25 cellular contexts compared by ENCODE assay signal in genomic region chr12:124877423-124877822, GRCh38. TPM values are rescaled to one million over a fixed set of nuclear protein-coding genes. Genes with fewer than 3 reads are reported as not detected.
DNase-seq lines count a peak whose midpoint lies in the region; ATAC-seq, FAIRE-seq and TF ChIP-seq lines count a peak whose summit lies in the region.
"Had no signal": no experiment of that assay in that cellular context is flagged by ENCODE, and none has a peak within 500 bp of the region (broad histone marks: within the 10 kb centered on the region; RNA-seq: fewer than 3 reads in every experiment).

No MANE protein-coding gene starts in this region.

- no peaks in the 10 kb centered on the region for H3K79me2 ChIP-seq in GM23338 (replicated peaks; ENCODE audit: insufficient read depth)
- no peaks in the 10 kb centered on the region for H3K79me2 ChIP-seq in OCI-LY3 (ENCODE audit: low read length)
- no peaks in the 10 kb centered on the region for H3K79me2 ChIP-seq in K562 (ENCODE audit: control insufficient read depth, insufficient read depth, low read length)
- H3K79me2 ChIP-seq in neural progenitor cell (ENCODE audit: low read depth), result no peaks in the 10 kb centered on the region

- 63% methylated on average over 3 of the region's 3 CpGs for WGBS in K562 (ENCODE audit: insufficient coverage, low coverage, missing lambda C conversion rate)
- WGBS in spleen, 5 donors, result 76 to 95% (median 79%) methylated on average over 3 of the region's 3 CpGs

- H3K9me2 ChIP-seq in GM23338 (ENCODE audit: insufficient read depth), result no peaks in the 10 kb centered on the region

- BruUV-seq in K562 (replicated peaks; lab: Mats Ljungman, UMichigan), result no TSS peak

- no peak overlapping the region for H3K9ac ChIP-seq in OCI-LY3 (ENCODE audit: low read length)
- no peak overlapping the region for H3K9ac ChIP-seq in K562 (ENCODE audit: insufficient read depth in 1 of 2, low read depth in 2 of 2, low read length in 2 of 2)
- no peak overlapping the region for H3K9ac ChIP-seq in neural progenitor cell
- H3K9ac ChIP-seq: BLaER1 treated with 17β-estradiol and CSF1 and Interleukin-3, amounts not matched to agents 10 nM and 100 nM; KMS-11 had no signal

- H3K27me3 ChIP-seq in GM23338 (ENCODE audit: insufficient read depth) (no peaks in the 10 kb centered on the region), OCI-LY3 (ENCODE audit: low read depth, low read length) (no peaks in the 10 kb centered on the region), K562 (ENCODE audit: control insufficient read depth in 2 of 2, insufficient read depth in 2 of 2, low read length in 2 of 2) (no peaks in the 10 kb centered on the region), neural progenitor cell (no peaks in the 10 kb centered on the region), spleen (replicated peaks in 1 of 7) (no peaks in the 10 kb centered on the region)
- H3K27me3 ChIP-seq: BLaER1 treated with 17β-estradiol and CSF1 and Interleukin-3, amounts not matched to agents 10 nM and 100 nM had no signal

- DNase-seq in GM23338 (ENCODE audit: low spot score) (no peak), K562 (ENCODE audit: extremely low read depth in 1 of 4, low spot score in 3 of 4) (peak in 1 of 4 experiments; percentile 15), neural progenitor cell (ENCODE audit: low spot score) (no peak), GDM1 (lab: John Stamatoyannopoulos, UW) (no peak), NCI-H146 (lab: John Stamatoyannopoulos, UW) (no peak), spleen (no peak)
- DNase-seq: 8988T; Calu3; CD8-positive, alpha-beta T cell; DMS53; DND-41; EL; HFFc6 had no signal

- H3K36me3 ChIP-seq in GM23338 (ENCODE audit: insufficient read depth) (no peaks in the 10 kb centered on the region), OCI-LY3 (replicated peaks; ENCODE audit: low read depth, low read length) (no peaks in the 10 kb centered on the region), K562 (ENCODE audit: control insufficient read depth, insufficient read depth, low read length) (no peaks in the 10 kb centered on the region), neural progenitor cell (no peaks in the 10 kb centered on the region), spleen (no peaks in the 10 kb centered on the region)
- H3K36me3 ChIP-seq: BLaER1 treated with 17β-estradiol and CSF1 and Interleukin-3, amounts not matched to agents 10 nM and 100 nM had no signal

- H3K4me2 ChIP-seq in GM23338, result no peak overlapping the region
- H3K4me2 ChIP-seq in OCI-LY3 (ENCODE audit: low read length), result no peak overlapping the region
- H3K4me2 ChIP-seq in K562 (ENCODE audit: insufficient read depth, low read length), result no peak overlapping the region
- H3K4me2 ChIP-seq in neural progenitor cell, result no peak overlapping the region
- H3K4me2 ChIP-seq: KMS-11 had no signal

- FAIRE-seq in K562 (lab: Jason Lieb, UNC), result no peak
- FAIRE-seq: GM12892, GM18507, H54, HTR-8/SVneo had no signal

- intact Hi-C loops in K562 (cut with micrococcal nuclease), result no loop called here
- intact Hi-C loops in spleen (cut with DNase I; ENCODE audit: low total_unique reads), result no loop called here

- TF ChIP-seq POLR2A in K562 (conservative IDR thresholded peaks at IDR 0.05) (no peak), spleen (IDR thresholded peaks at IDR 0.05) (no peak)

- peaks cover 7% of the 10 kb centered on the region; the same call in 1 of the 2 replicates for H3K4me1 ChIP-seq in GM23338 (ENCODE audit: insufficient read depth)
- H3K4me1 ChIP-seq in OCI-LY3 (ENCODE audit: low read length), result peaks cover 14% of the 10 kb centered on the region
- peaks cover 22 to 28% of the 10 kb centered on the region in 2 experiments; a peak in 4 of 5 replicates for H3K4me1 ChIP-seq in K562 (replicated peaks in 1 of 2; ENCODE audit: control insufficient read depth in 2 of 2, insufficient read depth in 2 of 2, low read length in 2 of 2)
- H3K4me1 ChIP-seq in neural progenitor cell, result no peaks in the 10 kb centered on the region
- peaks cover 0 to 22% (median 10%) of the 10 kb centered on the region in 6 donors for H3K4me1 ChIP-seq in spleen

- no peak overlapping the region for H3K4me3 Mint-ChIP-seq in GM23338
- no peak overlapping the region for H3K4me3 Mint-ChIP-seq in neural progenitor cell
- H3K4me3 Mint-ChIP-seq: B cell; CD8-positive, alpha-beta T cell; HFFc6; IgD-negative memory B cell had no signal

- H3K4me1 Mint-ChIP-seq in GM23338, result peaks cover 4% of the 10 kb centered on the region; the same call in 1 of the 3 replicates
- peaks cover 18% of the 10 kb centered on the region for H3K4me1 Mint-ChIP-seq in neural progenitor cell

- CTCF ChIA-PET in K562 (lab: Yijun Ruan, JAX; ENCODE audit: low intra/inter-chr PET ratio), result no interaction called here

- POLR2A ChIA-PET in K562 (lab: Yijun Ruan, JAX), result interaction anchor here (1.0 to 1.8 kb wide), 3 partner anchors 29 to 37 kb away, joined by 3 to 7 read pairs (median 3); partner anchors contain the start of gene UBC

- H3K36me3 Mint-ChIP-seq in GM23338 (ENCODE audit: low read depth) (no peaks in the 10 kb centered on the region), neural progenitor cell (no peaks in the 10 kb centered on the region)
- H3K36me3 Mint-ChIP-seq: CD8-positive, alpha-beta T cell had no signal

- no peak overlapping the region for H3K27ac ChIP-seq in GM23338 (ENCODE audit: low read depth)
- H3K27ac ChIP-seq in OCI-LY3 (ENCODE audit: low read length), result no peak overlapping the region
- no peak overlapping the region for H3K27ac ChIP-seq in K562 (ENCODE audit: extremely low read depth, low read depth, low read length)
- no peak overlapping the region for H3K27ac ChIP-seq in neural progenitor cell
- H3K27ac ChIP-seq in spleen, result no peak overlapping the region
- H3K27ac ChIP-seq: BLaER1 treated with 17β-estradiol and CSF1 and Interleukin-3, amounts not matched to agents 10 nM and 100 nM; HL-60; KMS-11 had no signal

- H3F3A ChIP-seq in GM23338 (replicated peaks; ENCODE audit: low read depth), result no peaks in the 10 kb centered on the region
- no peaks in the 10 kb centered on the region for H3F3A ChIP-seq in neural progenitor cell (ENCODE audit: low read depth)

- no peak overlapping the region for H3K4me3 ChIP-seq in GM23338
- H3K4me3 ChIP-seq in OCI-LY3 (ENCODE audit: low read length), result no peak overlapping the region
- H3K4me3 ChIP-seq in K562, result no peak overlapping the region
- H3K4me3 ChIP-seq in neural progenitor cell, result no peak overlapping the region
- no peak overlapping the region for H3K4me3 ChIP-seq in spleen
- H3K4me3 ChIP-seq: BLaER1 treated with 17β-estradiol and CSF1 and Interleukin-3, amounts not matched to agents 10 nM and 100 nM had no signal

- no peaks in the 10 kb centered on the region for H3K9me3 ChIP-seq in OCI-LY3 (ENCODE audit: insufficient read depth, low read length)
- H3K9me3 ChIP-seq in K562 (replicated peaks; ENCODE audit: control insufficient read depth, insufficient read depth, low read depth, low read length), result no peaks in the 10 kb centered on the region
- no peaks in the 10 kb centered on the region for H3K9me3 ChIP-seq in neural progenitor cell (ENCODE audit: low read depth)
- H3K9me3 ChIP-seq in spleen, result no peaks in the 10 kb centered on the region
- H3K9me3 ChIP-seq: BLaER1 treated with 17β-estradiol and CSF1 and Interleukin-3, amounts not matched to agents 10 nM and 100 nM had no signal

- H3K9me3 Mint-ChIP-seq in GM23338 (no peaks in the 10 kb centered on the region), neural progenitor cell (no peaks in the 10 kb centered on the region)
- H3K9me3 Mint-ChIP-seq: CD8-positive, alpha-beta T cell; HFFc6; IgD-negative memory B cell had no signal

- H3K27ac Mint-ChIP-seq in GM23338, result no peak overlapping the region
- H3K27ac Mint-ChIP-seq in neural progenitor cell, result peak overlapping the region; percentile 31
- H3K27ac Mint-ChIP-seq: B cell; CD8-positive, alpha-beta T cell; HFFc6 had no signal

- H2AFZ ChIP-seq in GM23338, result peak overlapping the region; percentile 25
- H2AFZ ChIP-seq in OCI-LY3 (ENCODE audit: low read depth, low read length), result peak overlapping the region; percentile 74; the same call in 1 of the 2 replicates
- no peak overlapping the region for H2AFZ ChIP-seq in K562 (ENCODE audit: low read depth, low read length)
- no peak overlapping the region for H2AFZ ChIP-seq in neural progenitor cell (replicated peaks)

- TF ChIP-seq RAD21 in K562 (CRISPR knock-in tag; conservative IDR thresholded peaks at IDR 0.05 in 1 of 2, IDR thresholded peaks at IDR 0.05 in 1 of 2), result no peak

- in situ Hi-C loops in K562 (cut with MboI), result no loop called here

- H3K9me1 ChIP-seq in K562 (ENCODE audit: control insufficient read depth, insufficient read depth, low read length), result no peaks in the 10 kb centered on the region

- TF ChIP-seq CTCF in GM23338 (conservative IDR thresholded peaks at IDR 0.05; ENCODE audit: low read depth in 2 of 2) (no peak), OCI-LY3 (IDR thresholded peaks at IDR 0.05; ENCODE audit: low read depth, low read length) (no peak), K562 (IDR thresholded peaks at IDR 0.05 in 2 of 3, conservative IDR thresholded peaks at IDR 0.05 in 1 of 3; ENCODE audit: insufficient read depth in 2 of 3, low read depth in 1 of 3, low read length in 3 of 3) (no peak), neural progenitor cell (IDR thresholded peaks at IDR 0.05) (no peak), spleen (IDR thresholded peaks at IDR 0.05 in 8 of 11, conservative IDR thresholded peaks at IDR 0.05 in 3 of 11) (no peak)

- no peaks in the 10 kb centered on the region for H4K20me1 ChIP-seq in GM23338 (replicated peaks; ENCODE audit: insufficient read depth)
- no peaks in the 10 kb centered on the region for H4K20me1 ChIP-seq in OCI-LY3 (ENCODE audit: insufficient read depth, low read length)
- H4K20me1 ChIP-seq in K562 (replicated peaks; ENCODE audit: control insufficient read depth, insufficient read depth, low read length), result no peaks in the 10 kb centered on the region
- H4K20me1 ChIP-seq in neural progenitor cell (ENCODE audit: low read depth), result no peaks in the 10 kb centered on the region
- H4K20me1 ChIP-seq: BLaER1 treated with 17β-estradiol and CSF1 and Interleukin-3, amounts not matched to agents 10 nM and 100 nM had no signal

- ATAC-seq in GM23338 (no peak), K562 (no peak)
- no peak for ATAC-seq in activated CD4-positive, CD25-positive, alpha-beta regulatory T cell treated with anti-CD3 and anti-CD28 coated beads, Interleukin-2, amount 50 U/mL, for 24 hours
- ATAC-seq: CD8-positive, alpha-beta T cell; HCT116 had no signal

- H3K27me3 Mint-ChIP-seq in GM23338 (ENCODE audit: insufficient read depth, low read depth, poor library complexity), result peaks cover 4% of the 10 kb centered on the region
- peaks cover 4% of the 10 kb centered on the region for H3K27me3 Mint-ChIP-seq in neural progenitor cell (ENCODE audit: insufficient read depth, low read depth)
- H3K27me3 Mint-ChIP-seq: B cell had no signal

- TF ChIP-seq EP300 in K562 (IDR thresholded peaks at IDR 0.05; ENCODE audit: low read length), result no peak

RNA-seq across cellular contexts. Expression of gene SCARB1, which starts 13.8 kb away (rescaled TPM):
- 49.3 and 62.5 TPM in 2 replicates for total RNA-seq in GM23338 (2014; rRNA removed; shearing (Covaris generic))
- polyA plus RNA-seq in GM23338 (2016; fragmentation: Nextera tagmentation; extraction: Ambion mirVana) (31.0 TPM in 2 replicates), K562 (2011; rRNA removed) (81.9 and 168 TPM in 2 replicates), K562 (2014; fragmentation: Illumina TruSeq; extraction: Trizol) (143 and 152 TPM in 2 replicates), K562 (2014; fragmentation: Nextera tagmentation; extraction: Ambion mirVana) (1 to 10 TPM in 1 of 2 experiments, under 1 TPM in 1; 0.56 to 4.7 TPM), K562 (2014; rRNA removed) (79.2 and 92.6 TPM in 2 replicates), spleen (10 to 100 TPM; 11.9 to 19.5 (median 19.2) TPM)
- total RNA-seq in K562 (2011; cell fraction: chromatin; rRNA removed; ENCODE audit: low replicate concordance), result 238 and 543 TPM in 2 replicates
- 351 and 425 TPM in 2 replicates for total RNA-seq in K562 (2011; cell fraction: nucleolus; rRNA removed)
- total RNA-seq in K562 (2011; cell fraction: nucleoplasm; rRNA removed), result 354 and 357 TPM in 2 replicates
- total RNA-seq in K562 (2014; rRNA removed) (52.8 and 83.0 TPM in 2 replicates), K562 (2014; rRNA removed; fragmentation: Illumina TruSeq; extraction: Trizol) (30.9 and 38.4 TPM in 2 replicates), K562 (2015; rRNA removed; fragmentation: Illumina TruSeq; extraction: Trizol) (36.0 and 38.7 TPM in 2 replicates), K562 (2021) (148 and 157 TPM in 2 replicates), neural progenitor cell (ENCODE audit: low replicate concordance) (4.3 and 7.8 TPM in 2 replicates), spleen (10 to 100 TPM; 22.0 to 59.3 (median 32.6) TPM)
- polyA plus RNA-seq in K562 (2011; cell fraction: cytosol; rRNA removed), result 161 and 163 TPM in 2 replicates
- 435 and 491 TPM in 2 replicates for polyA plus RNA-seq in K562 (2011; cell fraction: nucleus; rRNA removed)
- polyA plus RNA-seq in K562 (2012), result 87.6 and 124 TPM in 2 replicates
- polyA minus RNA-seq in K562 (2011; rRNA and poly(A)+ RNA removed), result 83.0 and 106 TPM in 2 replicates
- polyA minus RNA-seq in K562 (2011; cell fraction: cytosol; rRNA and poly(A)+ RNA removed), result 90.2 and 100 TPM in 2 replicates
- polyA minus RNA-seq in K562 (2011; cell fraction: nucleus; rRNA and poly(A)+ RNA removed), result 82.3 and 143 TPM in 2 replicates

RNA-seq across cellular contexts. Expression of gene UBC, which starts 37.0 kb away (rescaled TPM):
- total RNA-seq in GM23338 (2014; rRNA removed; shearing (Covaris generic)), result 665 and 754 TPM in 2 replicates
- 511 and 519 TPM in 2 replicates for polyA plus RNA-seq in GM23338 (2016; fragmentation: Nextera tagmentation; extraction: Ambion mirVana)
- 193 and 317 TPM in 2 replicates for total RNA-seq in K562 (2011; cell fraction: chromatin; rRNA removed; ENCODE audit: low replicate concordance)
- total RNA-seq in K562 (2011; cell fraction: nucleolus; rRNA removed), result 188 and 214 TPM in 2 replicates
- total RNA-seq in K562 (2011; cell fraction: nucleoplasm; rRNA removed), result 283 and 301 TPM in 2 replicates
- total RNA-seq in K562 (2014; rRNA removed), result 717 and 744 TPM in 2 replicates
- 771 and 813 TPM in 2 replicates for total RNA-seq in K562 (2014; rRNA removed; fragmentation: Illumina TruSeq; extraction: Trizol)
- 795 and 812 TPM in 2 replicates for total RNA-seq in K562 (2015; rRNA removed; fragmentation: Illumina TruSeq; extraction: Trizol)
- 697 and 765 TPM in 2 replicates for total RNA-seq in K562 (2021)
- 1,118 and 1,197 TPM in 2 replicates for polyA plus RNA-seq in K562 (2011; rRNA removed)
- polyA plus RNA-seq in K562 (2011; cell fraction: cytosol; rRNA removed), result 514 and 899 TPM in 2 replicates
- polyA plus RNA-seq in K562 (2011; cell fraction: nucleus; rRNA removed), result 518 and 627 TPM in 2 replicates
- 1,269 and 1,358 TPM in 2 replicates for polyA plus RNA-seq in K562 (2012)
- 825 and 860 TPM in 2 replicates for polyA plus RNA-seq in K562 (2014; fragmentation: Illumina TruSeq; extraction: Trizol)
- polyA plus RNA-seq in K562 (2014; fragmentation: Nextera tagmentation; extraction: Ambion mirVana), result 1,000 to 10,000 TPM in 1 of 2 experiments, 100 to 1,000 TPM in 1; 927 to 1,153 TPM
- polyA plus RNA-seq in K562 (2014; rRNA removed), result 533 and 624 TPM in 2 replicates
- 765 and 975 TPM in 2 replicates for polyA minus RNA-seq in K562 (2011; rRNA and poly(A)+ RNA removed)
- 543 and 602 TPM in 2 replicates for polyA minus RNA-seq in K562 (2011; cell fraction: cytosol; rRNA and poly(A)+ RNA removed)
- polyA minus RNA-seq in K562 (2011; cell fraction: nucleus; rRNA and poly(A)+ RNA removed), result 77.0 and 177 TPM in 2 replicates
- 857 and 897 TPM in 2 replicates for total RNA-seq in neural progenitor cell (ENCODE audit: low replicate concordance)
- total RNA-seq in spleen, result 1,000 to 10,000 TPM in 1 of 7 donors, 100 to 1,000 TPM in 6; 770 to 1,107 (median 909) TPM
- 100 to 1,000 TPM; 623 to 743 (median 691) TPM for polyA plus RNA-seq in spleen

Comparison
In these comparisons a context has a peak if more than half of its experiments do, and no peak if none do; other contexts are left out.
1. H2AFZ ChIP-seq: peak in GM23338 (single experiment) and OCI-LY3 (single experiment); none in K562 (single experiment) and neural progenitor cell (single experiment).